In the genomic region with DNA sequence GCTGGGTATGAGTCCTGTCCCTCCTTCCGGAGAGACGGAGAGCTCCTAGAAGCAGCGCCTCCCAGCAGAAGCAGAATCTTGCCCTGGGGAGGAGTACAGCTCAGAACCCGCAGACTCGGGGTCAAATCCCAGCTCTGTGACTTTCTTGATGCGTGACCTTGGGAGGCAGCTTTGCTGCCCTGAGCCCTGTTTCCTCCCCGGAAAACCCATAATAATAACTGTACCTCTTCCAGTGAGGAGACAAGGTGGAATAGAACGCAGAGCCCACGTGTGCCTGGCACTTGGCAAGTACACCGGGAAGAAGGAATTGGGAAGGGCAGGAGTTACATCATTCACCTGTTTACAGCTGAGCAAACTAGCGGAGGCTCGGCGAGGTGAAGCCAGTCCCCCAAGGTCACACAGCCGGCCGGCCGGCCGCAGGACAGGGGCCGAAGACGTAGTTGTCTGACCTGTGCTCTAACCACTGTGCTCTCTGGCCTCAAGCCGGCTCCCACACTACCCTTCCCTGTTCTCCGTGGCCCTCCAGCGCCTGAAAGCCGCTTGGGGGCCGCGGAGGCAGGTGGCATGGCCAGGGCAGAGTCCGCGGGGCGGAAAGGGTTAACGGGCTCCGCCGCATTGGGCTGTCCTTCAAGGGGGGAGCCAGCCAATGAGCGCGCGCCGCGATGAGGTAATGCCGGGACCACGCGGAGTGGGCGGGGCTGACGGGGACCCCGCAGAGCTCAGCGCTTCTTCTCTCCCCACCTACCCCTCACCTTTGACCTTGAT, we compare ENCODE assay signal across 1 cellular context.
TF ChIP-seq lines count a peak whose summit lies in the region.

No MANE protein-coding gene starts in this region.

TF ChIP-seq in K562, 482 proteins besides CTCF, POLR2A, EP300 and RAD21 (continued from another document and continues in another):
- TF ChIP-seq ZNF212 (CRISPR knock-in tag; IDR thresholded peaks at IDR 0.05) (no peak), MTA1 (IDR thresholded peaks at IDR 0.05; ENCODE audit: borderline replicate concordance) (peak; percentile 69), RCOR1 (IDR thresholded peaks at IDR 0.05; ENCODE audit: borderline replicate concordance in 1 of 2, low read depth in 2 of 2, low read length in 2 of 2) (peak in 1 of 2 experiments; percentile 10; a peak in 2 of 4 replicates), ZNF507 (tag; conservative IDR thresholded peaks at IDR 0.05) (no peak), ZNF253 (CRISPR knock-in tag; conservative IDR thresholded peaks at IDR 0.05) (no peak), CHD1 (IDR thresholded peaks at IDR 0.05; ENCODE audit: low read length) (no peak), POLR2G (IDR thresholded peaks at IDR 0.05; ENCODE audit: low read depth, low read length) (peak; percentile 50; the same call in 1 of the 2 replicates), ZNF224 (CRISPR knock-in tag; IDR thresholded peaks at IDR 0.05) (no peak), NFXL1 (CRISPR knock-in tag; IDR thresholded peaks at IDR 0.05) (no peak), NUFIP1 (IDR thresholded peaks at IDR 0.05; ENCODE audit: partially characterized antibody) (no peak), HMGN3 (IDR thresholded peaks at IDR 0.05; ENCODE audit: borderline replicate concordance, extremely low read depth, insufficient read length, low read depth, low read length) (peak; percentile 80), ZNF696 (CRISPR knock-in tag; conservative IDR thresholded peaks at IDR 0.05) (no peak), MBD2 (IDR thresholded peaks at IDR 0.05; ENCODE audit: borderline replicate concordance, low read depth) (no peak), MAZ (CRISPR knock-in tag; conservative IDR thresholded peaks at IDR 0.05 in 1 of 2, IDR thresholded peaks at IDR 0.05 in 1 of 2) (peak in 1 of 2 experiments; percentile 63; a peak in 2 of 4 replicates), GABPB1 (CRISPR knock-in tag; IDR thresholded peaks at IDR 0.05) (no peak; the same call in 1 of the 2 replicates), ZNF12 (CRISPR knock-in tag; IDR thresholded peaks at IDR 0.05) (peak; percentile 16; the same call in 1 of the 2 replicates), CXXC5 (CRISPR knock-in tag; IDR thresholded peaks at IDR 0.05) (peak; percentile 78), BRF1 (IDR thresholded peaks at IDR 0.05; ENCODE audit: borderline replicate concordance, extremely low read depth, insufficient read length) (no peak), DACH1 (IDR thresholded peaks at IDR 0.05; ENCODE audit: partially characterized antibody) (no peak), MED1 (CRISPR knock-in tag; IDR thresholded peaks at IDR 0.05; ENCODE audit: borderline replicate concordance) (no peak), MYBL2 (IDR thresholded peaks at IDR 0.05; ENCODE audit: low read depth) (no peak), MYBL2 (CRISPR knock-in tag; IDR thresholded peaks at IDR 0.05; ENCODE audit: borderline replicate concordance) (no peak), TAF15 (IDR thresholded peaks at IDR 0.05; ENCODE audit: low read depth, low read length) (no peak), STAT5B (CRISPR knock-in tag; IDR thresholded peaks at IDR 0.05) (no peak), ZBTB7A (IDR thresholded peaks at IDR 0.05; ENCODE audit: borderline replicate concordance, control insufficient read depth, low read depth, low read length) (peak; percentile 94), ETV5 (CRISPR knock-in tag; IDR thresholded peaks at IDR 0.05; ENCODE audit: low read depth) (peak; percentile 44; the same call in 1 of the 2 replicates), SIN3B (IDR thresholded peaks at IDR 0.05; ENCODE audit: low read depth) (no peak), SREBF2 (CRISPR knock-in tag; IDR thresholded peaks at IDR 0.05) (no peak), BRD4 (IDR thresholded peaks at IDR 0.05) (0 out of 2 replicates have a peak, but pooled peaks have one; percentile 7), RBM22 (IDR thresholded peaks at IDR 0.05; ENCODE audit: low read depth, low read length, poor library complexity, severe bottlenecking) (peak; percentile 43), ZNF232 (CRISPR knock-in tag; IDR thresholded peaks at IDR 0.05) (no peak), NEUROD1 (IDR thresholded peaks at IDR 0.05; ENCODE audit: borderline replicate concordance, low read depth, low read length, partially characterized antibody) (no peak), PHF20 (IDR thresholded peaks at IDR 0.05; ENCODE audit: partially characterized antibody) (no peak), JUND (IDR thresholded peaks at IDR 0.05; ENCODE audit: borderline replicate concordance, low read depth, low read length) (peak; percentile 85), JUND (tag; IDR thresholded peaks at IDR 0.05; ENCODE audit: borderline replicate concordance, low read depth, low read length) (peak; percentile 70; the same call in 1 of the 3 replicates), POLR2B (IDR thresholded peaks at IDR 0.05; ENCODE audit: low read depth, partially characterized antibody) (no peak), KDM1A (IDR thresholded peaks at IDR 0.05) (no peak), RBFOX2 (IDR thresholded peaks at IDR 0.05; ENCODE audit: low read depth, low read length) (peak; percentile 58), ZNF444 (CRISPR knock-in tag; IDR thresholded peaks at IDR 0.05) (no peak), PHF21A (IDR thresholded peaks at IDR 0.05; ENCODE audit: borderline replicate concordance, low read depth) (no peak), RBM14 (IDR thresholded peaks at IDR 0.05; ENCODE audit: borderline replicate concordance, insufficient read depth, low read depth, low read length) (no peak), NR1H2 (CRISPR knock-in tag; IDR thresholded peaks at IDR 0.05) (peak; percentile 70; the same call in 1 of the 2 replicates), HNRNPL (IDR thresholded peaks at IDR 0.05; ENCODE audit: low read depth, low read length) (peak; percentile 95), ZNF830 (CRISPR knock-in tag; IDR thresholded peaks at IDR 0.05) (0 out of 2 replicates have a peak, but pooled peaks have one; percentile 19), FOS (IDR thresholded peaks at IDR 0.05; ENCODE audit: extremely low read depth, insufficient read length) (peak; percentile 35)
- TF ChIP-seq, protein P1, sequence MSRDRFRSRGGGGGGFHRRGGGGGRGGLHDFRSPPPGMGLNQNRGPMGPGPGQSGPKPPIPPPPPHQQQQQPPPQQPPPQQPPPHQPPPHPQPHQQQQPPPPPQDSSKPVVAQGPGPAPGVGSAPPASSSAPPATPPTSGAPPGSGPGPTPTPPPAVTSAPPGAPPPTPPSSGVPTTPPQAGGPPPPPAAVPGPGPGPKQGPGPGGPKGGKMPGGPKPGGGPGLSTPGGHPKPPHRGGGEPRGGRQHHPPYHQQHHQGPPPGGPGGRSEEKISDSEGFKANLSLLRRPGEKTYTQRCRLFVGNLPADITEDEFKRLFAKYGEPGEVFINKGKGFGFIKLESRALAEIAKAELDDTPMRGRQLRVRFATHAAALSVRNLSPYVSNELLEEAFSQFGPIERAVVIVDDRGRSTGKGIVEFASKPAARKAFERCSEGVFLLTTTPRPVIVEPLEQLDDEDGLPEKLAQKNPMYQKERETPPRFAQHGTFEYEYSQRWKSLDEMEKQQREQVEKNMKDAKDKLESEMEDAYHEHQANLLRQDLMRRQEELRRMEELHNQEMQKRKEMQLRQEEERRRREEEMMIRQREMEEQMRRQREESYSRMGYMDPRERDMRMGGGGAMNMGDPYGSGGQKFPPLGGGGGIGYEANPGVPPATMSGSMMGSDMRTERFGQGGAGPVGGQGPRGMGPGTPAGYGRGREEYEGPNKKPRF (IDR thresholded peaks at IDR 0.05; ENCODE audit: low read depth, low read length): no peak
- TF ChIP-seq, protein P2, sequence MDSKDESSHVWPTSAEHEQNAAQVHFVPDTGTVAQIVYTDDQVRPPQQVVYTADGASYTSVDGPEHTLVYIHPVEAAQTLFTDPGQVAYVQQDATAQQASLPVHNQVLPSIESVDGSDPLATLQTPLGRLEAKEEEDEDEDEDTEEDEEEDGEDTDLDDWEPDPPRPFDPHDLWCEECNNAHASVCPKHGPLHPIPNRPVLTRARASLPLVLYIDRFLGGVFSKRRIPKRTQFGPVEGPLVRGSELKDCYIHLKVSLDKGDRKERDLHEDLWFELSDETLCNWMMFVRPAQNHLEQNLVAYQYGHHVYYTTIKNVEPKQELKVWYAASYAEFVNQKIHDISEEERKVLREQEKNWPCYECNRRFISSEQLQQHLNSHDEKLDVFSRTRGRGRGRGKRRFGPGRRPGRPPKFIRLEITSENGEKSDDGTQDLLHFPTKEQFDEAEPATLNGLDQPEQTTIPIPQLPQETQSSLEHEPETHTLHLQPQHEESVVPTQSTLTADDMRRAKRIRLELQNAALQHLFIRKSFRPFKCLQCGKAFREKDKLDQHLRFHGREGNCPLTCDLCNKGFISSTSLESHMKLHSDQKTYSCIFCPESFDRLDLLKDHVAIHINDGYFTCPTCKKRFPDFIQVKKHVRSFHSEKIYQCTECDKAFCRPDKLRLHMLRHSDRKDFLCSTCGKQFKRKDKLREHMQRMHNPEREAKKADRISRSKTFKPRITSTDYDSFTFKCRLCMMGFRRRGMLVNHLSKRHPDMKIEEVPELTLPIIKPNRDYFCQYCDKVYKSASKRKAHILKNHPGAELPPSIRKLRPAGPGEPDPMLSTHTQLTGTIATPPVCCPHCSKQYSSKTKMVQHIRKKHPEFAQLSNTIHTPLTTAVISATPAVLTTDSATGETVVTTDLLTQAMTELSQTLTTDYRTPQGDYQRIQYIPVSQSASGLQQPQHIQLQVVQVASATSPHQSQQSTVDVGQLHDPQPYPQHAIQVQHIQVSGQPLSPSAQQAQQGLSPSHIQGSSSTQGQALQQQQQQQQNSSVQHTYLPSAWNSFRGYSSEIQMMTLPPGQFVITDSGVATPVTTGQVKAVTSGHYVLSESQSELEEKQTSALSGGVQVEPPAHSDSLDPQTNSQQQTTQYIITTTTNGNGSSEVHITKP (IDR thresholded peaks at IDR 0.05; ENCODE audit: partially characterized antibody): peak; percentile 28
- TF ChIP-seq, protein P3, sequence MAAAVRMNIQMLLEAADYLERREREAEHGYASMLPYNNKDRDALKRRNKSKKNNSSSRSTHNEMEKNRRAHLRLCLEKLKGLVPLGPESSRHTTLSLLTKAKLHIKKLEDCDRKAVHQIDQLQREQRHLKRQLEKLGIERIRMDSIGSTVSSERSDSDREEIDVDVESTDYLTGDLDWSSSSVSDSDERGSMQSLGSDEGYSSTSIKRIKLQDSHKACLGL (CRISPR knock-in tag; IDR thresholded peaks at IDR 0.05; ENCODE audit: borderline replicate concordance, poor library complexity, severe bottlenecking): no peak
- TF ChIP-seq, protein P4, sequence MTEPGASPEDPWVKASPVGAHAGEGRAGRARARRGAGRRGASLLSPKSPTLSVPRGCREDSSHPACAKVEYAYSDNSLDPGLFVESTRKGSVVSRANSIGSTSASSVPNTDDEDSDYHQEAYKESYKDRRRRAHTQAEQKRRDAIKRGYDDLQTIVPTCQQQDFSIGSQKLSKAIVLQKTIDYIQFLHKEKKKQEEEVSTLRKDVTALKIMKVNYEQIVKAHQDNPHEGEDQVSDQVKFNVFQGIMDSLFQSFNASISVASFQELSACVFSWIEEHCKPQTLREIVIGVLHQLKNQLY (CRISPR knock-in tag; conservative IDR thresholded peaks at IDR 0.05): no peak
- TF ChIP-seq, protein P5, sequence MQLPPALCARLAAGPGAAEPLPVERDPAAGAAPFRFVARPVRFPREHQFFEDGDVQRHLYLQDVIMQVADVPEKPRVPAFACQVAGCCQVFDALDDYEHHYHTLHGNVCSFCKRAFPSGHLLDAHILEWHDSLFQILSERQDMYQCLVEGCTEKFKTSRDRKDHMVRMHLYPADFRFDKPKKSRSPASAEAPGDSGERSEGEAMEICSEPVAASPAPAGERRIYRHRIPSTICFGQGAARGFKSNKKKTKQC (CRISPR knock-in tag; IDR thresholded peaks at IDR 0.05): peak; percentile 66; the same call in 1 of the 2 replicates
- TF ChIP-seq, protein P6, sequence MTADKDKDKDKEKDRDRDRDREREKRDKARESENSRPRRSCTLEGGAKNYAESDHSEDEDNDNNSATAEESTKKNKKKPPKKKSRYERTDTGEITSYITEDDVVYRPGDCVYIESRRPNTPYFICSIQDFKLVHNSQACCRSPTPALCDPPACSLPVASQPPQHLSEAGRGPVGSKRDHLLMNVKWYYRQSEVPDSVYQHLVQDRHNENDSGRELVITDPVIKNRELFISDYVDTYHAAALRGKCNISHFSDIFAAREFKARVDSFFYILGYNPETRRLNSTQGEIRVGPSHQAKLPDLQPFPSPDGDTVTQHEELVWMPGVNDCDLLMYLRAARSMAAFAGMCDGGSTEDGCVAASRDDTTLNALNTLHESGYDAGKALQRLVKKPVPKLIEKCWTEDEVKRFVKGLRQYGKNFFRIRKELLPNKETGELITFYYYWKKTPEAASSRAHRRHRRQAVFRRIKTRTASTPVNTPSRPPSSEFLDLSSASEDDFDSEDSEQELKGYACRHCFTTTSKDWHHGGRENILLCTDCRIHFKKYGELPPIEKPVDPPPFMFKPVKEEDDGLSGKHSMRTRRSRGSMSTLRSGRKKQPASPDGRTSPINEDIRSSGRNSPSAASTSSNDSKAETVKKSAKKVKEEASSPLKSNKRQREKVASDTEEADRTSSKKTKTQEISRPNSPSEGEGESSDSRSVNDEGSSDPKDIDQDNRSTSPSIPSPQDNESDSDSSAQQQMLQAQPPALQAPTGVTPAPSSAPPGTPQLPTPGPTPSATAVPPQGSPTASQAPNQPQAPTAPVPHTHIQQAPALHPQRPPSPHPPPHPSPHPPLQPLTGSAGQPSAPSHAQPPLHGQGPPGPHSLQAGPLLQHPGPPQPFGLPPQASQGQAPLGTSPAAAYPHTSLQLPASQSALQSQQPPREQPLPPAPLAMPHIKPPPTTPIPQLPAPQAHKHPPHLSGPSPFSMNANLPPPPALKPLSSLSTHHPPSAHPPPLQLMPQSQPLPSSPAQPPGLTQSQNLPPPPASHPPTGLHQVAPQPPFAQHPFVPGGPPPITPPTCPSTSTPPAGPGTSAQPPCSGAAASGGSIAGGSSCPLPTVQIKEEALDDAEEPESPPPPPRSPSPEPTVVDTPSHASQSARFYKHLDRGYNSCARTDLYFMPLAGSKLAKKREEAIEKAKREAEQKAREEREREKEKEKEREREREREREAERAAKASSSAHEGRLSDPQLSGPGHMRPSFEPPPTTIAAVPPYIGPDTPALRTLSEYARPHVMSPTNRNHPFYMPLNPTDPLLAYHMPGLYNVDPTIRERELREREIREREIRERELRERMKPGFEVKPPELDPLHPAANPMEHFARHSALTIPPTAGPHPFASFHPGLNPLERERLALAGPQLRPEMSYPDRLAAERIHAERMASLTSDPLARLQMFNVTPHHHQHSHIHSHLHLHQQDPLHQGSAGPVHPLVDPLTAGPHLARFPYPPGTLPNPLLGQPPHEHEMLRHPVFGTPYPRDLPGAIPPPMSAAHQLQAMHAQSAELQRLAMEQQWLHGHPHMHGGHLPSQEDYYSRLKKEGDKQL (CRISPR knock-in tag; IDR thresholded peaks at IDR 0.05; ENCODE audit: borderline replicate concordance): no peak
